In the genomic region with DNA sequence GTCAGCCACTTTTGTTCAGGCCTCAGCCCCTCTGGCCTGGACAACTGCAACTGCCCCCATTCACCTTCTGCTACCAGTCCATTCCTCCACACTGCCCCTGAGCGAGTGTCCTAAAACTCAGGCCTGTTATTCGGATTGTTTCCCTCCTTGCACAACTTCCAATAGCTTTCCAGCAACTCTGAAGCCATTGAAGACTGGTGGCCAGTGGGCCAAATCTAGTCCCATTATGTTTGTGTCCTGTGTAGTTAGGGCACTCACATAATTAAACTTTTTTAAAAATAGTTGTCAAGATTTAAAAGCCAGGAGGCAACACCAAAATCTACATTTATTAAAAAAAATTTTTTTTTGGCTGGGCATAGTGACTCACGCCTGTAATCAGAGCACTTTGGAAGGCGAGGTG, we compare ENCODE assay signal across 20 cellular contexts. TPM values are rescaled to one million over a fixed set of nuclear protein-coding genes. Genes with fewer than 3 reads are reported as not detected.
A peak's percentile ranks its signal among the peaks of the same experiment; 100 is the strongest.
DNase-seq lines count a peak whose midpoint lies in the region; TF ChIP-seq lines count a peak whose summit lies in the region.
"Had no signal": no experiment of that assay in that cellular context is flagged by ENCODE, and none has a peak within 500 bp of the region (broad histone marks: within the 10 kb centered on the region; RNA-seq: fewer than 3 reads in every experiment).

No MANE protein-coding gene starts in this region.

- H3K27me3 Mint-ChIP-seq in H9 (ENCODE audit: low read depth) = peaks cover 69% of the 10 kb centered on the region
- H3K27me3 Mint-ChIP-seq in glutamatergic neuron (ENCODE audit: unreplicated experiment) = peaks cover 21% of the 10 kb centered on the region
- peaks cover 12% of the 10 kb centered on the region for H3K27me3 Mint-ChIP-seq in nephron progenitor cell (ENCODE audit: low read depth, poor library complexity)
- H3K27me3 Mint-ChIP-seq in type B pancreatic cell = peaks cover 33% of the 10 kb centered on the region
- H3K27me3 Mint-ChIP-seq in CD4-positive, alpha-beta memory T cell = peaks cover 43 to 72% of the 10 kb centered on the region in 2 donors

- no peak overlapping the region for H4K91ac ChIP-seq in H9 (ENCODE audit: insufficient read length, low read depth, low read length)

- no peak overlapping the region for H3K4ac ChIP-seq in H9 (ENCODE audit: low read depth, low read length)

- H4K5ac ChIP-seq in H9 (ENCODE audit: insufficient read length, low read depth, low read length) = no peak overlapping the region

- no peak overlapping the region for H3K56ac ChIP-seq in H9 (ENCODE audit: insufficient read length, low read depth, low read length)

- H3K4me1 Mint-ChIP-seq in H9 (peaks cover 75 to 82% of the 10 kb centered on the region in 2 experiments), glutamatergic neuron (ENCODE audit: low read depth, unreplicated experiment) (peaks cover 54% of the 10 kb centered on the region), nephron progenitor cell (peaks cover 92% of the 10 kb centered on the region), type B pancreatic cell (ENCODE audit: unreplicated experiment) (peaks cover 54% of the 10 kb centered on the region)
- H3K4me1 Mint-ChIP-seq in CD4-positive, alpha-beta memory T cell = peaks cover 0 to 17% (median 14%) of the 10 kb centered on the region in 4 donors

- no peaks in the 10 kb centered on the region for H4K20me1 ChIP-seq in H9 (ENCODE audit: control insufficient read depth, insufficient read depth, insufficient read length)

- H3K27ac Mint-ChIP-seq in H9 = peak overlapping the region in 2 of 3 experiments; percentile 53 to 96; a peak in 3 of 7 replicates
- H3K27ac Mint-ChIP-seq in glutamatergic neuron (ENCODE audit: unreplicated experiment) = peak overlapping the region; percentile 38
- peak overlapping the region; percentile 68 for H3K27ac Mint-ChIP-seq in nephron progenitor cell
- H3K27ac Mint-ChIP-seq in type B pancreatic cell = no peak overlapping the region
- no peak overlapping the region for H3K27ac Mint-ChIP-seq in CD4-positive, alpha-beta memory T cell

- H2BK120ac ChIP-seq in H9 (ENCODE audit: low read depth, low read length, poor library complexity, severe bottlenecking) = no peak overlapping the region

- no peaks in the 10 kb centered on the region for H3K9me3 ChIP-seq in H9 (ENCODE audit: control insufficient read depth, low read depth, low read length)
- H3K9me3 ChIP-seq in CD4-positive, alpha-beta memory T cell (ENCODE audit: control insufficient read depth in 1 of 2, low read length in 2 of 2) = no peaks in the 10 kb centered on the region
- H3K9me3 ChIP-seq: SK-N-SH had no signal

- H3K4me1 ChIP-seq in H9 (ENCODE audit: insufficient read depth, low read length) = peaks cover 10% of the 10 kb centered on the region; the same call in 1 of the 2 replicates
- H3K4me1 ChIP-seq in CD4-positive, alpha-beta memory T cell (ENCODE audit: insufficient read depth, low read length) = peaks cover 9% of the 10 kb centered on the region

- no peaks in the 10 kb centered on the region for H3K79me1 ChIP-seq in H9 (ENCODE audit: insufficient read depth, low read depth, low read length, poor library complexity, severe bottlenecking)

- CTCF ChIA-PET in CD4-positive, alpha-beta memory T cell (lab: Charles Lee; ENCODE audit: partially characterized antibody) = no interaction called here

- DNase-seq in H9 = no peak
- DNase-seq in glutamatergic neuron = no peak
- DNase-seq in nephron progenitor cell = no peak
- DNase-seq in type B pancreatic cell (ENCODE audit: extremely low spot score, unreplicated experiment) = no peak
- no peak for DNase-seq in hippocampal formation (lab: John Stamatoyannopoulos, UW)
- no peak for DNase-seq in AG08395 (ENCODE audit: low spot score)
- DNase-seq in CD4-positive, alpha-beta memory T cell = no peak
- DNase-seq: DMS 273 treated with DMSO at 0.1 percent for 48 hours, HCEC 1CT, KBM-7, NCI-H1105 treated with DMSO at 0.1 percent for 48 hours, NCI-H1694 treated with DMSO at 0.1 percent for 48 hours, NCI-H2107, NCI-H2227 treated with DMSO at 0.1 percent for 48 hours, NCI-H510A treated with DMSO at 0.1 percent for 48 hours, NCI-H774, SHP77 treated with DMSO at 0.1 percent for 48 hours had no signal

- H3K27me3 ChIP-seq in H9 (ENCODE audit: insufficient read depth, low read length) = peaks cover 13% of the 10 kb centered on the region; the same call in 1 of the 2 replicates
- H3K27me3 ChIP-seq in CD4-positive, alpha-beta memory T cell (ENCODE audit: insufficient read depth, low read length) = peaks cover 31% of the 10 kb centered on the region

- no CpG with 5 or more reads among the region's 4 CpGs for WGBS in H9 (ENCODE audit: extremely low coverage, insufficient read length, low lambda C conversion rate)

- no peak overlapping the region for H4K8ac ChIP-seq in H9 (replicated peaks; ENCODE audit: insufficient read length, low read depth, low read length)

- H3K18ac ChIP-seq in H9 (ENCODE audit: insufficient read length, low read depth, low read length) = no peak overlapping the region

- no peak overlapping the region for H3K27ac ChIP-seq in H9 (ENCODE audit: insufficient read length, low read depth, low read length)
- no peak overlapping the region for H3K27ac ChIP-seq in CD4-positive, alpha-beta memory T cell (ENCODE audit: low read depth, low read length)
- H3K27ac ChIP-seq: C4-2B had no signal

- no peak overlapping the region for H3K14ac ChIP-seq in H9 (ENCODE audit: insufficient read depth, low read length)

- H3K4me2 ChIP-seq in H9 (ENCODE audit: insufficient read depth, insufficient read length, low read length) = no peak overlapping the region
- H3K4me2 ChIP-seq: SK-N-SH had no signal

- H3K23ac ChIP-seq in H9 (ENCODE audit: insufficient read length, low read depth, low read length) = no peak overlapping the region

- no peak overlapping the region for H2BK12ac ChIP-seq in H9 (ENCODE audit: insufficient read length, low read depth, low read length)

- H3K9me3 Mint-ChIP-seq in H9 (peaks cover 0 to 2% of the 10 kb centered on the region in 2 experiments; a peak in 1 of 5 replicates), glutamatergic neuron (ENCODE audit: unreplicated experiment) (peaks cover 12% of the 10 kb centered on the region), nephron progenitor cell (no peaks in the 10 kb centered on the region), type B pancreatic cell (no peaks in the 10 kb centered on the region)
- H3K9me3 Mint-ChIP-seq in CD4-positive, alpha-beta memory T cell = peaks cover 0 to 2% (median 0%) of the 10 kb centered on the region in 8 donors

- H3K23me2 ChIP-seq in H9 (ENCODE audit: insufficient read length, low read depth, low read length, poor library complexity, severe bottlenecking) = peaks cover 26% of the 10 kb centered on the region

- H2BK20ac ChIP-seq in H9 (ENCODE audit: low read depth, low read length, poor library complexity, severe bottlenecking) = no peak overlapping the region

- no peak overlapping the region for H3K4me3 ChIP-seq in CD4-positive, alpha-beta memory T cell (ENCODE audit: low read length in 2 of 2)

- H2BK5ac ChIP-seq in H9 (ENCODE audit: insufficient read length, low read length) = no peak overlapping the region

- peak overlapping the region in 1 of 2 experiments; percentile 57; a peak in 3 of 5 replicates for H3K4me3 Mint-ChIP-seq in H9
- H3K4me3 Mint-ChIP-seq in glutamatergic neuron (ENCODE audit: unreplicated experiment) = peak overlapping the region; percentile 42
- peak overlapping the region; percentile 56 for H3K4me3 Mint-ChIP-seq in nephron progenitor cell
- H3K4me3 Mint-ChIP-seq in type B pancreatic cell = peak overlapping the region; percentile 58
- H3K4me3 Mint-ChIP-seq in CD4-positive, alpha-beta memory T cell = no peak overlapping the region

- no peaks in the 10 kb centered on the region for H3K79me2 ChIP-seq in H9 (ENCODE audit: insufficient read depth, low read length)

- H3K36me3 Mint-ChIP-seq in H9 (ENCODE audit: insufficient read depth in 1 of 3, low read depth in 3 of 3) (no peaks in the 10 kb centered on the region; a peak in 1 of 7 replicates), glutamatergic neuron (ENCODE audit: unreplicated experiment) (no peaks in the 10 kb centered on the region), nephron progenitor cell (ENCODE audit: low read depth) (no peaks in the 10 kb centered on the region), type B pancreatic cell (no peaks in the 10 kb centered on the region)
- no peaks in the 10 kb centered on the region for H3K36me3 Mint-ChIP-seq in CD4-positive, alpha-beta memory T cell

- no peaks in the 10 kb centered on the region for H3K36me3 ChIP-seq in CD4-positive, alpha-beta memory T cell (ENCODE audit: insufficient read depth, low read length)

- no peak overlapping the region for H2AFZ ChIP-seq in H9 (ENCODE audit: low read length)

- H3K9ac ChIP-seq in H9 (ENCODE audit: extremely low read depth, insufficient read length, low read length) = no peak overlapping the region
- H3K9ac ChIP-seq: SK-N-SH had no signal

- peak overlapping the region; percentile 5 for H3T11ph ChIP-seq in H9 (ENCODE audit: low read length)

- no peak overlapping the region for H2BK15ac ChIP-seq in H9 (ENCODE audit: low read depth, low read length)

- POLR2A ChIA-PET in CD4-positive, alpha-beta memory T cell (lab: Charles Lee; ENCODE audit: partially characterized antibody) = no interaction called here

- no peak for TF ChIP-seq CTCF in H9 (conservative IDR thresholded peaks at IDR 0.05)
- no peak for TF ChIP-seq CTCF in glutamatergic neuron (IDR thresholded peaks at IDR 0.05; ENCODE audit: partially characterized antibody, unreplicated experiment)
- no peak for TF ChIP-seq CTCF in nephron progenitor cell (IDR thresholded peaks at IDR 0.05)
- no peak for TF ChIP-seq CTCF in type B pancreatic cell (conservative IDR thresholded peaks at IDR 0.05)

- intact Hi-C loops in CD4-positive, alpha-beta memory T cell (cut with micrococcal nuclease) = no loop called here

- H2AK5ac ChIP-seq in H9 (ENCODE audit: insufficient read length, low read length) = no peak overlapping the region

RNA-seq across cellular contexts. Expression of a gene that starts 17.8 kb away (rescaled TPM):
- 19.5 and 19.7 TPM in 2 replicates for total RNA-seq in H9 (2021)
- total RNA-seq in glutamatergic neuron (ENCODE audit: unreplicated experiment) = 107 TPM
- total RNA-seq in type B pancreatic cell (ENCODE audit: low replicate concordance) = 5.7 and 17.8 TPM in 2 replicates
- total RNA-seq in CD4-positive, alpha-beta memory T cell = 1 to 10 TPM; 1.2 to 1.5 TPM
- under 1 TPM in 1 of 2 donors, not detected in 1; 0.10 TPM for polyA plus RNA-seq in CD4-positive, alpha-beta memory T cell
- total RNA-seq: RPMI7951 had no signal

RNA-seq across cellular contexts. Expression of a gene that starts 21.6 kb away (rescaled TPM):
- 0.61 and 0.81 TPM in 2 replicates for total RNA-seq in H9 (2021)
- not detected for total RNA-seq in glutamatergic neuron (ENCODE audit: unreplicated experiment)
- 0.51 and 0.62 TPM in 2 replicates for total RNA-seq in type B pancreatic cell (ENCODE audit: low replicate concordance)
- total RNA-seq in CD4-positive, alpha-beta memory T cell = not detected
- polyA plus RNA-seq in CD4-positive, alpha-beta memory T cell = not detected
- total RNA-seq: RPMI7951 had no signal
- polyA plus RNA-seq: SK-N-SH had no signal

RNA-seq across cellular contexts. Expression of a gene that starts 41.0 kb away (rescaled TPM):
- total RNA-seq in H9 (2021) (not detected in 2 replicates), glutamatergic neuron (ENCODE audit: unreplicated experiment) (0.39 TPM), type B pancreatic cell (ENCODE audit: low replicate concordance) (0.46 and 0.95 TPM in 2 replicates)
- under 1 TPM; 0.15 to 0.83 TPM for total RNA-seq in CD4-positive, alpha-beta memory T cell
- not detected for polyA plus RNA-seq in CD4-positive, alpha-beta memory T cell
- total RNA-seq: RPMI7951 had no signal

Comparison
In these comparisons a context has a peak if more than half of its experiments do, and no peak if none do; other contexts are left out.
1. H3K27ac Mint-ChIP-seq: peak in H9 (2 of 3), glutamatergic neuron (single experiment) and nephron progenitor cell (single experiment); none in type B pancreatic cell (single experiment) and CD4-positive, alpha-beta memory T cell (0 of 7).
2. H3K4me3 Mint-ChIP-seq: peak in glutamatergic neuron (single experiment), nephron progenitor cell (single experiment) and type B pancreatic cell (single experiment); none in CD4-positive, alpha-beta memory T cell (0 of 8).